10 cellular contexts compared by ENCODE assay signal in genomic region chr6:21666788-21667681, GRCh38.
DNase-seq lines count a peak whose midpoint lies in the region; ATAC-seq and TF ChIP-seq lines count a peak whose summit lies in the region.
"Had no signal": no experiment of that assay in that cellular context is flagged by ENCODE, and none has a peak within 500 bp of the region (broad histone marks: within the 10 kb centered on the region; RNA-seq: fewer than 3 reads in every experiment).

No MANE protein-coding gene starts in this region.

- H3K4me3 ChIP-seq in HUES48 (ENCODE audit: low read depth, low read length) (peak overlapping the region; percentile 86), iPS-18a (ENCODE audit: low read length) (peak overlapping the region; percentile 97), skeletal muscle cell (ENCODE audit: low read depth, low read length) (peak overlapping the region; percentile 38)

- H3K27ac ChIP-seq in HUES48 (ENCODE audit: low read depth, low read length) (peak overlapping the region; percentile 90), iPS-18a (ENCODE audit: low read length) (peak overlapping the region; percentile 82)

- H3K4me1 Mint-ChIP-seq in WTC11 (peaks cover 50% of the 10 kb centered on the region), Calu3 (ENCODE audit: low read depth, unreplicated experiment) (peaks cover 16% of the 10 kb centered on the region)

- H3K27ac Mint-ChIP-seq in WTC11 (peak overlapping the region; percentile 87), Calu3 (ENCODE audit: unreplicated experiment) (no peak overlapping the region)

- H3K27me3 Mint-ChIP-seq in WTC11 (ENCODE audit: low read depth) = peaks cover 8% of the 10 kb centered on the region
- H3K27me3 Mint-ChIP-seq in Calu3 (ENCODE audit: unreplicated experiment) = peaks cover 54% of the 10 kb centered on the region

- H3K9ac ChIP-seq in HUES48 (ENCODE audit: low read depth, low read length) (peak overlapping the region; percentile 82), iPS-18a (ENCODE audit: low read length) (peak overlapping the region; percentile 91)

- BruUV-seq in Calu3 (replicated peaks; lab: Mats Ljungman, UMichigan) = no TSS peak

- ATAC-seq in WTC11 = peak; percentile 5
- ATAC-seq in HG02763 (IDR thresholded peaks at IDR 0.05; ENCODE audit: unreplicated experiment) = no peak

- POLR2A ChIA-PET in WTC11 (lab: Charles Lee) = interaction anchor here (0.6 to 4.8 kb wide), 6 partner anchors 24 to 75 kb away, joined by 3 to 81 read pairs (median 4); partner anchors contain the start of gene SOX4

- CTCF ChIA-PET in WTC11 (lab: Charles Lee) (interaction anchor here (0.8 to 2.1 kb wide), 4 partner anchors 24 to 1510 kb away, joined by 3 to 9 read pairs (median 4); partner anchors contain the start of gene SOX4), Calu3 (lab: Charles Lee) (interaction anchor here (0.5 to 0.6 kb wide), 2 partner anchors 74 to 78 kb away, joined by 3 to 6 read pairs; no protein-coding TSS in a partner anchor)

- intact Hi-C loops in Calu3 (cut with micrococcal nuclease; ENCODE audit: unreplicated experiment) = no loop called here

- TF ChIP-seq CTCF in WTC11 (IDR thresholded peaks at IDR 0.05) (no peak), Calu3 (IDR thresholded peaks at IDR 0.05; ENCODE audit: unreplicated experiment) (no peak)

- H3K36me3 Mint-ChIP-seq in WTC11 = peaks cover 17% of the 10 kb centered on the region
- H3K36me3 Mint-ChIP-seq in Calu3 (ENCODE audit: insufficient read depth, unreplicated experiment) = peaks cover 26% of the 10 kb centered on the region

- no peaks in the 10 kb centered on the region for H3K9me3 ChIP-seq in HUES48 (ENCODE audit: control insufficient read depth, insufficient read depth, low read length)
- no peaks in the 10 kb centered on the region for H3K9me3 ChIP-seq in iPS-18a (ENCODE audit: control insufficient read depth, low read depth, low read length)

- H3K4me1 ChIP-seq in HUES48 (ENCODE audit: control insufficient read depth, insufficient read depth, low read length) = peaks cover 42% of the 10 kb centered on the region
- peaks cover 32% of the 10 kb centered on the region for H3K4me1 ChIP-seq in iPS-18a (ENCODE audit: control insufficient read depth, low read depth, low read length)

- peaks cover 19% of the 10 kb centered on the region for H3K27me3 ChIP-seq in HUES48 (ENCODE audit: control insufficient read depth, insufficient read depth, low read length)
- H3K27me3 ChIP-seq in iPS-18a (ENCODE audit: control insufficient read depth, insufficient read depth, low read length) = peaks cover 21% of the 10 kb centered on the region

- H3K9me3 Mint-ChIP-seq in WTC11 (no peaks in the 10 kb centered on the region), Calu3 (ENCODE audit: low read depth, unreplicated experiment) (no peaks in the 10 kb centered on the region)

- DNase-seq in WTC11 (ENCODE audit: low spot score) = peak; percentile 61
- no peak for DNase-seq in skeletal muscle cell (ENCODE audit: low read depth)
- DNase-seq in pons (ENCODE audit: low spot score) = no peak
- no peak for DNase-seq in Calu3
- no peak for DNase-seq in SHP77 treated with DMSO at 0.1 percent for 48 hours (lab: John Stamatoyannopoulos, UW)
- DNase-seq: activated naive CD4-positive, alpha-beta T cell; NCI-H1048 had no signal

- H3K36me3 ChIP-seq in HUES48 (ENCODE audit: control insufficient read depth, insufficient read depth, low read length) = peaks cover 28% of the 10 kb centered on the region
- H3K36me3 ChIP-seq in iPS-18a (ENCODE audit: control insufficient read depth, low read depth, low read length) = peaks cover 20% of the 10 kb centered on the region

- H3K4me3 Mint-ChIP-seq in WTC11 = peak overlapping the region; percentile 87
- H3K4me3 Mint-ChIP-seq in Calu3 (ENCODE audit: low read depth, unreplicated experiment) = no peak overlapping the region

TF ChIP-seq in WTC11, 78 proteins besides CTCF, POLR2A, EP300 and RAD21 (continues in another document):
- peak; percentile 50; the same call in 1 of the 2 replicates for TF ChIP-seq FOXP4 (CRISPR knock-in tag; IDR thresholded peaks at IDR 0.05)
- TF ChIP-seq MAX (CRISPR knock-in tag; IDR thresholded peaks at IDR 0.05) = no peak
- no peak for TF ChIP-seq CBFB (CRISPR knock-in tag; IDR thresholded peaks at IDR 0.05; ENCODE audit: low read depth)
- no peak for TF ChIP-seq ZNF532 (CRISPR knock-in tag; IDR thresholded peaks at IDR 0.05; ENCODE audit: borderline replicate concordance)
- no peak for TF ChIP-seq ZNF138 (CRISPR knock-in tag; conservative IDR thresholded peaks at IDR 0.05)
- no peak for TF ChIP-seq ZNF416 (CRISPR knock-in tag; IDR thresholded peaks at IDR 0.05)
- no peak for TF ChIP-seq NFYB (CRISPR knock-in tag; conservative IDR thresholded peaks at IDR 0.05; ENCODE audit: low read depth)
- TF ChIP-seq SP1 (CRISPR knock-in tag; conservative IDR thresholded peaks at IDR 0.05) = 0 out of 2 replicates have a peak, but pooled peaks have one; percentile 25
- TF ChIP-seq ZNF423 (CRISPR knock-in tag; IDR thresholded peaks at IDR 0.05) = no peak
- TF ChIP-seq ZNF219 (CRISPR knock-in tag; IDR thresholded peaks at IDR 0.05; ENCODE audit: borderline replicate concordance) = no peak
- no peak for TF ChIP-seq FOXK1 (CRISPR knock-in tag; IDR thresholded peaks at IDR 0.05)
- TF ChIP-seq SMAD4 (CRISPR knock-in tag; IDR thresholded peaks at IDR 0.05) = no peak
- no peak for TF ChIP-seq SOX15 (CRISPR knock-in tag; IDR thresholded peaks at IDR 0.05)
- TF ChIP-seq TCF7 (CRISPR knock-in tag; IDR thresholded peaks at IDR 0.05; ENCODE audit: low read depth) = no peak
- TF ChIP-seq NR3C1 (CRISPR knock-in tag; conservative IDR thresholded peaks at IDR 0.05; ENCODE audit: low read depth) = no peak
- TF ChIP-seq MYBL2 (CRISPR knock-in tag; IDR thresholded peaks at IDR 0.05) = no peak
- TF ChIP-seq MLX (CRISPR knock-in tag; IDR thresholded peaks at IDR 0.05) = no peak

Comparison
In these comparisons a context has a peak if more than half of its experiments do, and no peak if none do; other contexts are left out.
1. H3K4me3 ChIP-seq: peak in every context shown above with its lines; median percentile 97 in iPS-18a; 86 in HUES48; 38 in skeletal muscle cell.